13 cellular contexts compared by ENCODE assay signal in the genomic region with DNA sequence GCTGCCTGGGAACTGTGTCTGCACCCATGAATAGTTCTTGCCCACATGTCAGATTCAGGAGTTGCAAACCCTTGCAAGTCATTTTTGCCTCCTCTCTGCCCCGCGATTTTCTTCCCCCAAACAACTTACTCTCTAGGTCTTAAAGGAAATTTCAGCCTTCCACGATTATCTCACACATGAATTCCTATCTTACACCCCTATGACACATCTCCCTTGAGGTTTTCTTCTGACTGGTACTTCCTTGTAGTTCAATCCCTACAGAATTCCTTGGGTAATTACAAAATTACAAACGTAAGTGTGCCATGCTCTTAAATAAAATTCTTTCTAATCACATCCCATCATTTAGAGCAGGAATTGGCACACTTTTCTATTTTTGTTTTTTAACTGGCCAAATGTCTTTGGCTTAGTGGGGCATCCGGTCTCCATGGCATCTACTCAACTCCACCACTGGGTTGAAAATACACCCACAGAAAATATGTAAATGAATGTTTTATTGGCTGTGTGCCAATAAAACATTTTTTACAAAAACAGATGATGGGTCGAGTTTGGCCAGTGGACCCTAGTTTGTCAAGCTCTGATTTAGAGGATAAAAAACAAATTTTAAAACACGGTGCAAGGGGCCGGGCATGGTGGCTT.
"Had no signal": no experiment of that assay in that cellular context is flagged by ENCODE, and none has a peak within 500 bp of the region (broad histone marks: within the 10 kb centered on the region; RNA-seq: fewer than 3 reads in every experiment).

No MANE protein-coding gene starts in this region.

- H3K36me3 ChIP-seq: breast epithelium, neural progenitor cell, ovary, upper lobe of left lung, WERI-Rb-1 had no signal

- H3K27ac ChIP-seq: breast epithelium, neural progenitor cell, ovary, upper lobe of left lung, WERI-Rb-1 had no signal

- H3K4me3 ChIP-seq: breast epithelium, neural progenitor cell, ovary, upper lobe of left lung had no signal

- H3K9me3 ChIP-seq: breast epithelium, ovary, upper lobe of left lung had no signal

- H3K4me2 ChIP-seq: neural progenitor cell had no signal

- H3K4me1 ChIP-seq: breast epithelium, neural progenitor cell, upper lobe of left lung had no signal

- H3K9ac ChIP-seq: neural progenitor cell had no signal

- ATAC-seq: activated CD4-positive, alpha-beta T cell treated with anti-CD3 and anti-CD28 coated beads for 36 hours had no signal

- H3K27me3 ChIP-seq: breast epithelium, neural progenitor cell, ovary, upper lobe of left lung had no signal

- H2AFZ ChIP-seq: neural progenitor cell had no signal

- DNase-seq: activated CD4-positive, alpha-beta memory T cell treated with anti-CD3 and anti-CD28 coated beads, Interleukin-2, amount 10 ng/mL, durations not matched to agents 7 days and 5 days; activated CD4-positive, alpha-beta T cell treated with anti-CD3 and anti-CD28 coated beads for 36 hours; activated gamma-delta T cell; activated T-cell treated with anti-CD3 and anti-CD28 coated beads, Interleukin-2, amount 50 U/mL, for 48 hours; anterior cingulate cortex; hippocampal formation; ovary; stimulated activated CD4-positive, alpha-beta T cell treated with anti-CD3 and anti-CD28 coated beads, Interleukin-2, amount 100 ng/mL, for 48 hours; stimulated activated naive CD4-positive, alpha-beta T cell treated with Interleukin-2 at 50 U/mL for 16 hours; upper lobe of left lung; WERI-Rb-1 had no signal
